In the genomic region with DNA sequence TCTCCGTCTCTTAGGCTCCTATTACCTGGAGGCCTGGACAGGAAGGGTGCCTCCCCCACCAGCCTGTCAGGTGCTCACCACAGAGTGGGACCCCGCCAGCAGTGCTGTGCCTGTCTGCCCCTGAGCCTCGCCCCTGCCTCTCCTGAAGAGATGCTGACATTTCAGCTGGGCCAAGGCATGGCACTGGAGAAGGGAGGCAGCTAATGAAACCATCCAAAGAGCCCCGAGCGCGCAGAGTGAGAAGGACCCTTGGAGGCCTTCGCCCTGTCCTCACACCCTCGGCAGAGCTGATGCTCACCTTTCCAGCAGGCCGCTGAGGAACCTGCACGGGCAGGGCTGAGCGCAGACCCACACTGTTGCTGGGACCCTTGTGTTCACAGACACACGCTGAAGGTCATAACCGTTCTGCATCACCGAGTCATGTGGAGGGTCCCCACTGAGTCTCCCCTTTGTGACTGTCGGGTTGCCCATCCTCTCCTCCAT, we compare ENCODE assay signal across 14 cellular contexts. TPM values are rescaled to one million over a fixed set of nuclear protein-coding genes. Genes with fewer than 3 reads are reported as not detected.
A peak's percentile ranks its signal among the peaks of the same experiment; 100 is the strongest.
DNase-seq lines count a peak whose midpoint lies in the region; ATAC-seq and TF ChIP-seq lines count a peak whose summit lies in the region.
"Had no signal": no experiment of that assay in that cellular context is flagged by ENCODE, and none has a peak within 500 bp of the region (broad histone marks: within the 10 kb centered on the region; RNA-seq: fewer than 3 reads in every experiment).

No MANE protein-coding gene starts in this region.

- ATAC-seq in activated CD8-positive, alpha-beta T cell treated with anti-CD3 and anti-CD28 coated beads, Interleukin-2, amount 10 ng/mL, durations not matched to agents 7 days and 5 days: no peak
- ATAC-seq in activated CD8-positive, alpha-beta T cell treated with anti-CD3 and anti-CD28 coated beads for 36 hours: no peak
- ATAC-seq: psoas muscle had no signal

- intact Hi-C loops in activated CD8-positive, alpha-beta T cell treated with anti-CD3 and anti-CD28 coated beads for 36 hours (cut with micrococcal nuclease): no loop called here
- intact Hi-C loops in OCI-LY7 (cut with micrococcal nuclease; ENCODE audit: unreplicated experiment): no loop called here
- intact Hi-C loops in esophagus muscularis mucosa (cut with DNase I): loop anchor here (10.0 kb wide), 1 partner anchor 510 kb away; a partner anchor contains a TSS
- intact Hi-C loops in posterior vena cava (cut with DNase I): no loop called here

- no peaks in the 10 kb centered on the region for H4K20me1 ChIP-seq in OCI-LY7 (ENCODE audit: insufficient read depth, low read length)

- TF ChIP-seq POLR2A in esophagus muscularis mucosa (IDR thresholded peaks at IDR 0.05; ENCODE audit: low read depth): no peak

- H3K9me2 ChIP-seq in OCI-LY7 (ENCODE audit: insufficient read depth, low read length): no peaks in the 10 kb centered on the region

- H2AFZ ChIP-seq in OCI-LY7 (ENCODE audit: low read length): no peak overlapping the region

- POLR2A ChIA-PET in activated CD8-positive, alpha-beta T cell treated with anti-CD3 and anti-CD28 coated beads, Interleukin-2, amount 10 ng/mL, durations not matched to agents 7 days and 5 days (lab: Charles Lee): interaction anchor here (1.2 to 5.5 kb wide), 2 partner anchors 11 to 238 kb away, joined by 3 to 92 read pairs; a partner anchor contains a TSS
- POLR2A ChIA-PET in activated CD8-positive, alpha-beta T cell treated with anti-CD3 and anti-CD28 coated beads for 36 hours (lab: Charles Lee): interaction anchor here (3.9 kb wide), 1 partner anchor 10 kb away, joined by 66 read pairs; a partner anchor contains a TSS
- POLR2A ChIA-PET in OCI-LY7 (lab: Charles Lee): interaction anchor here (0.7 kb wide), 1 partner anchor 12 kb away, joined by 3 read pairs; no protein-coding TSS in a partner anchor

- CTCF ChIA-PET in activated CD8-positive, alpha-beta T cell treated with anti-CD3 and anti-CD28 coated beads, Interleukin-2, amount 10 ng/mL, durations not matched to agents 7 days and 5 days (lab: Charles Lee): interaction anchor here (0.7 to 1.9 kb wide), 3 partner anchors 10 to 19 kb away, joined by 3 to 23 read pairs (median 3); a partner anchor contains a TSS
- CTCF ChIA-PET in activated CD8-positive, alpha-beta T cell treated with anti-CD3 and anti-CD28 coated beads for 36 hours (lab: Charles Lee): interaction anchor here (1.0 to 1.7 kb wide), 2 partner anchors 21 to 159 kb away, joined by 4 read pairs; no protein-coding TSS in a partner anchor
- CTCF ChIA-PET in OCI-LY7 (lab: Charles Lee; ENCODE audit: unreplicated experiment): no interaction called here

- peak overlapping the region; percentile 73 for H3K4me3 Mint-ChIP-seq in activated CD8-positive, alpha-beta T cell treated with anti-CD3 and anti-CD28 coated beads, Interleukin-2, amount 10 ng/mL, durations not matched to agents 7 days and 5 days
- no peak overlapping the region for H3K4me3 Mint-ChIP-seq in activated CD8-positive, alpha-beta T cell treated with anti-CD3 and anti-CD28 coated beads for 36 hours

- peak overlapping the region; percentile 72 for H3K27ac ChIP-seq in OCI-LY7 (ENCODE audit: low read depth, low read length, poor library complexity, severe bottlenecking)
- H3K27ac ChIP-seq in esophagus muscularis mucosa (replicated peaks in 1 of 4): peak overlapping the region in 3 of 4 donors; percentile 89 to 92 (median 92)

- no peaks in the 10 kb centered on the region for H3K9me3 ChIP-seq in OCI-LY7 (ENCODE audit: low read length)
- no peaks in the 10 kb centered on the region for H3K9me3 ChIP-seq in esophagus muscularis mucosa
- H3K9me3 ChIP-seq: psoas muscle, upper lobe of left lung had no signal

- no peak for DNase-seq in activated CD8-positive, alpha-beta T cell treated with anti-CD3 and anti-CD28 coated beads, Interleukin-2, amount 10 ng/mL, durations not matched to agents 7 days and 5 days
- no peak for DNase-seq in activated CD8-positive, alpha-beta T cell treated with anti-CD3 and anti-CD28 coated beads for 36 hours
- DNase-seq in OCI-LY7 (ENCODE audit: low spot score): no peak
- no peak for DNase-seq in esophagus muscularis mucosa (ENCODE audit: extremely low spot score)
- DNase-seq in posterior vena cava (ENCODE audit: low spot score): peak; percentile 61
- no peak for DNase-seq in NCI-H345 treated with DMSO at 0.1 percent for 48 hours (lab: John Stamatoyannopoulos, UW; ENCODE audit: unreplicated experiment)
- no peak for DNase-seq in OCI-M2 (lab: John Stamatoyannopoulos, UW; ENCODE audit: unreplicated experiment)
- DNase-seq in foreskin melanocyte: no peak
- DNase-seq: amniotic stem cell, midbrain, NCI-H1417 treated with DMSO at 0.1 percent for 48 hours, NCI-H524 treated with DMSO at 0.1 percent for 48 hours had no signal

- no peaks in the 10 kb centered on the region for H3K27me3 ChIP-seq in esophagus muscularis mucosa
- H3K27me3 ChIP-seq: upper lobe of left lung had no signal

- peaks cover 7% of the 10 kb centered on the region; the same call in 1 of the 2 replicates for H3K79me2 ChIP-seq in OCI-LY7 (ENCODE audit: insufficient read depth, low read depth, low read length)

- H3K36me3 ChIP-seq in OCI-LY7 (ENCODE audit: insufficient read depth, low read length) (peaks cover 6% of the 10 kb centered on the region; the same call in 1 of the 2 replicates), esophagus muscularis mucosa (peaks cover 0 to 18% (median 13%) of the 10 kb centered on the region in 4 donors)
- H3K36me3 ChIP-seq: upper lobe of left lung had no signal

- H3K4me1 ChIP-seq in OCI-LY7 (ENCODE audit: insufficient read depth, low read length, poor library complexity, severe bottlenecking) (peaks cover 50% of the 10 kb centered on the region), esophagus muscularis mucosa (peaks cover 6 to 33% (median 17%) of the 10 kb centered on the region in 4 donors)

- no peaks in the 10 kb centered on the region for H3K27me3 Mint-ChIP-seq in activated CD8-positive, alpha-beta T cell treated with anti-CD3 and anti-CD28 coated beads, Interleukin-2, amount 10 ng/mL, durations not matched to agents 7 days and 5 days (ENCODE audit: low read depth)
- no peaks in the 10 kb centered on the region for H3K27me3 Mint-ChIP-seq in activated CD8-positive, alpha-beta T cell treated with anti-CD3 and anti-CD28 coated beads for 36 hours

- WGBS in esophagus muscularis mucosa: 97% methylated on average over 14 of the region's 15 CpGs

- no peak for TF ChIP-seq EP300 in esophagus muscularis mucosa (IDR thresholded peaks at IDR 0.05)

- no TSS peak for BruUV-seq in OCI-LY7 (replicated peaks; lab: Mats Ljungman, UMichigan)

- peak overlapping the region; percentile 39 for H3K27ac Mint-ChIP-seq in activated CD8-positive, alpha-beta T cell treated with anti-CD3 and anti-CD28 coated beads, Interleukin-2, amount 10 ng/mL, durations not matched to agents 7 days and 5 days
- no peak overlapping the region for H3K27ac Mint-ChIP-seq in activated CD8-positive, alpha-beta T cell treated with anti-CD3 and anti-CD28 coated beads for 36 hours

- peaks cover 40% of the 10 kb centered on the region for H3K4me1 Mint-ChIP-seq in activated CD8-positive, alpha-beta T cell treated with anti-CD3 and anti-CD28 coated beads, Interleukin-2, amount 10 ng/mL, durations not matched to agents 7 days and 5 days (ENCODE audit: low read depth)
- peaks cover 14% of the 10 kb centered on the region for H3K4me1 Mint-ChIP-seq in activated CD8-positive, alpha-beta T cell treated with anti-CD3 and anti-CD28 coated beads for 36 hours (ENCODE audit: low read depth)

- no peak overlapping the region for H3K4me2 ChIP-seq in OCI-LY7 (ENCODE audit: low read length)

- no peak overlapping the region for H3K4me3 ChIP-seq in OCI-LY7 (ENCODE audit: low read depth, low read length, poor library complexity, severe bottlenecking)
- no peak overlapping the region for H3K4me3 ChIP-seq in esophagus muscularis mucosa

- no peaks in the 10 kb centered on the region for H3K36me3 Mint-ChIP-seq in activated CD8-positive, alpha-beta T cell treated with anti-CD3 and anti-CD28 coated beads, Interleukin-2, amount 10 ng/mL, durations not matched to agents 7 days and 5 days (ENCODE audit: low read depth)
- H3K36me3 Mint-ChIP-seq in activated CD8-positive, alpha-beta T cell treated with anti-CD3 and anti-CD28 coated beads for 36 hours (ENCODE audit: low read depth): peaks cover 4% of the 10 kb centered on the region

- no peak for TF ChIP-seq CTCF in activated CD8-positive, alpha-beta T cell treated with anti-CD3 and anti-CD28 coated beads for 36 hours (IDR thresholded peaks at IDR 0.05)
- TF ChIP-seq CTCF in OCI-LY7 (conservative IDR thresholded peaks at IDR 0.05; ENCODE audit: low read length) (no peak), esophagus muscularis mucosa (IDR thresholded peaks at IDR 0.05) (no peak)

- no peaks in the 10 kb centered on the region for H3K9me3 Mint-ChIP-seq in activated CD8-positive, alpha-beta T cell treated with anti-CD3 and anti-CD28 coated beads, Interleukin-2, amount 10 ng/mL, durations not matched to agents 7 days and 5 days (ENCODE audit: insufficient read depth)
- H3K9me3 Mint-ChIP-seq in activated CD8-positive, alpha-beta T cell treated with anti-CD3 and anti-CD28 coated beads for 36 hours: no peaks in the 10 kb centered on the region

RNA-seq across cellular contexts. Expression of a gene that starts 2.1 kb away (rescaled TPM):
- total RNA-seq in activated CD8-positive, alpha-beta T cell treated with anti-CD3 and anti-CD28 coated beads, Interleukin-2, amount 10 ng/mL, durations not matched to agents 7 days and 5 days: 10 to 100 TPM; 24.6 to 28.3 TPM
- total RNA-seq in activated CD8-positive, alpha-beta T cell treated with anti-CD3 and anti-CD28 coated beads for 36 hours: 10 to 100 TPM; 36.0 to 39.2 TPM
- 27.2 and 33.9 TPM in 2 replicates for total RNA-seq in OCI-LY7 (2014; rRNA removed; shearing (Covaris generic))
- total RNA-seq in OCI-LY7 (2022): 34.9 and 38.6 TPM in 2 replicates
- total RNA-seq in esophagus muscularis mucosa: 10 to 100 TPM in 2 of 4 donors, 1 to 10 TPM in 2; 8.7 to 21.9 (median 13.1) TPM
- 10 to 100 TPM; 15.0 to 16.9 TPM for total RNA-seq in posterior vena cava

RNA-seq across cellular contexts. Expression of a gene that starts 11.5 kb away (rescaled TPM):
- 10 to 100 TPM; 23.1 to 27.3 TPM for total RNA-seq in activated CD8-positive, alpha-beta T cell treated with anti-CD3 and anti-CD28 coated beads, Interleukin-2, amount 10 ng/mL, durations not matched to agents 7 days and 5 days
- total RNA-seq in activated CD8-positive, alpha-beta T cell treated with anti-CD3 and anti-CD28 coated beads for 36 hours: 10 to 100 TPM; 22.1 to 26.8 TPM
- 45.3 and 62.9 TPM in 2 replicates for total RNA-seq in OCI-LY7 (2014; rRNA removed; shearing (Covaris generic))
- total RNA-seq in OCI-LY7 (2022): 31.6 and 34.9 TPM in 2 replicates
- 10 to 100 TPM in 3 of 4 donors, 1 to 10 TPM in 1; 8.7 to 18.2 (median 13.0) TPM for total RNA-seq in esophagus muscularis mucosa
- 1 to 10 TPM; 7.9 to 9.1 TPM for total RNA-seq in posterior vena cava
